Comparison of ENCODE assay signal across 18 cellular contexts in the genomic region with DNA sequence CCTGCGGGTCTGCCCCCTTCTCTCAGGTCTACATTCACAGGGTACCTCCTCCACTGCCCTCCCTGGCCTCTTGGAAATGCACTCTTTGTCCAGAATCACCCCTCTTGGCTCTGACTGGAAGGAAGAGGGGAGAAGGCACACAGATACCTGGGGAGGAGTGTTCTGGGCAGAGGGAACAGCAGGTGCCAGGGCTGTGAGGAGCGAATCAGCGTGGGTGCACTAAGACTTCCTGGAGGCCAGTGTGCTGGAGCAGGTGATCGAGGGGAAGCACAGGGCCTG. TPM values are rescaled to one million over a fixed set of nuclear protein-coding genes. Genes with fewer than 3 reads are reported as not detected.
DNase-seq lines count a peak whose midpoint lies in the region; ATAC-seq, FAIRE-seq and TF ChIP-seq lines count a peak whose summit lies in the region.
"Had no signal": no experiment of that assay in that cellular context is flagged by ENCODE, and none has a peak within 500 bp of the region (broad histone marks: within the 10 kb centered on the region; RNA-seq: fewer than 3 reads in every experiment).

No MANE protein-coding gene starts in this region.

- H2BK12ac ChIP-seq in H1 (ENCODE audit: low read depth, low read length) = 0 out of 2 replicates have a peak overlapping the region, but pooled peaks have one; percentile 60
- no peak overlapping the region for H2BK12ac ChIP-seq in trophoblast cell (ENCODE audit: low read length)

- WGBS in H1 (ENCODE audit: extremely low coverage in 1 of 2, insufficient coverage in 1 of 2, insufficient read length in 1 of 2, insufficient replicate concordance in 2 of 2, low coverage in 1 of 2, low lambda C conversion rate in 2 of 2, missing lambda C conversion rate in 1 of 2), 2 experiments = 94% methylated on average over 4 of the region's 4 CpGs; no CpG with 5 or more reads in 1 of the 2 experiments
- WGBS in trophoblast cell (ENCODE audit: extremely low coverage, insufficient coverage, insufficient read length) = no CpG with 5 or more reads among the region's 4 CpGs

- H3K4me3 ChIP-seq in HL-60 (replicated peaks; ENCODE audit: insufficient read depth, low read length) (no peak overlapping the region), H1 (ENCODE audit: extremely low read depth in 1 of 4, insufficient read depth in 2 of 4, low read depth in 3 of 4, low read length in 4 of 4) (no peak overlapping the region), trophoblast cell (ENCODE audit: low read depth, low read length) (no peak overlapping the region)
- H3K4me3 ChIP-seq: PC-9, SJSA1 had no signal

- no peak overlapping the region for H3K4ac ChIP-seq in H1 (replicated peaks; ENCODE audit: insufficient read length, low read depth, low read length)
- no peak overlapping the region for H3K4ac ChIP-seq in trophoblast cell (ENCODE audit: low read depth, low read length)

- H3K36me3 Mint-ChIP-seq in CD14-positive monocyte = no peaks in the 10 kb centered on the region
- H3K36me3 Mint-ChIP-seq: CD8-positive, alpha-beta memory T cell had no signal

- intact Hi-C loops in CD14-positive monocyte (cut with micrococcal nuclease) = no loop called here

- H3K79me2 ChIP-seq in H1 (ENCODE audit: control insufficient read depth in 1 of 2, insufficient read depth in 2 of 2, low read length in 2 of 2) (no peaks in the 10 kb centered on the region), trophoblast cell (ENCODE audit: control insufficient read depth, insufficient read depth, low read length, poor library complexity) (no peaks in the 10 kb centered on the region)

- TF ChIP-seq POLR2A in H1 (IDR thresholded peaks at IDR 0.05; ENCODE audit: control extremely low read depth in 1 of 2, low read depth in 2 of 2, low read length in 2 of 2) = no peak

- H2BK15ac ChIP-seq in H1 (ENCODE audit: low read length) = 0 out of 2 replicates have a peak overlapping the region, but pooled peaks have one; percentile 61

- peaks cover 0 to 4% (median 0%) of the 10 kb centered on the region in 4 experiments; a peak in 2 of 7 replicates for H3K4me1 ChIP-seq in H1 (replicated peaks in 1 of 4; ENCODE audit: control insufficient read depth in 3 of 4, insufficient read depth in 4 of 4, low read length in 3 of 4)
- H3K4me1 ChIP-seq in trophoblast cell (ENCODE audit: control insufficient read depth in 1 of 2, insufficient read depth in 2 of 2, low read length in 2 of 2) = no peaks in the 10 kb centered on the region
- H3K4me1 ChIP-seq: SJSA1 had no signal

- H3K27me3 Mint-ChIP-seq in CD14-positive monocyte (ENCODE audit: low read depth in 3 of 3) = peaks cover 4 to 7% (median 4%) of the 10 kb centered on the region in 3 donors

- H2BK20ac ChIP-seq in H1 (ENCODE audit: low read length) = no peak overlapping the region

- POLR2A ChIA-PET in H1 (lab: Charles Lee; ENCODE audit: partially characterized antibody) (interaction anchor here (1.6 kb wide), 1 partner anchor 19 kb away, joined by 5 read pairs; no protein-coding TSS in a partner anchor), RWPE1 (lab: Yijun Ruan, JAX; ENCODE audit: low non-redundant PET) (no interaction called here)

- H3K4me1 Mint-ChIP-seq in CD14-positive monocyte = peaks cover 29% of the 10 kb centered on the region

- TF ChIP-seq EP300 in H1 (IDR thresholded peaks at IDR 0.05; ENCODE audit: borderline replicate concordance in 1 of 2, low read depth in 2 of 2, low read length in 2 of 2) = peak in 1 of 2 experiments; percentile 28; a peak in 1 of 3 replicates

- 0 out of 2 replicates have a peak overlapping the region, but pooled peaks have one; percentile 52 for H2AFZ ChIP-seq in H1 (ENCODE audit: low read length)
- no peak overlapping the region for H2AFZ ChIP-seq in trophoblast cell (ENCODE audit: insufficient read depth, low read length, poor library complexity)
- H2AFZ ChIP-seq: PC-9 had no signal

- TF ChIP-seq RAD21 in H1 (IDR thresholded peaks at IDR 0.05 in 1 of 2, conservative IDR thresholded peaks at IDR 0.05 in 1 of 2; ENCODE audit: low read depth in 2 of 2, low read length in 2 of 2) = no peak

- H3K23ac ChIP-seq in H1 (ENCODE audit: insufficient read length) (no peak overlapping the region), trophoblast cell (ENCODE audit: low read length) (peak overlapping the region; percentile 53)

- peaks cover 0 to 5% (median 0%) of the 10 kb centered on the region in 7 donors for H3K9me3 Mint-ChIP-seq in CD14-positive monocyte

- H3K23me2 ChIP-seq in H1 (ENCODE audit: low read depth, low read length) = no peaks in the 10 kb centered on the region

- no peak overlapping the region for H4K91ac ChIP-seq in H1 (replicated peaks; ENCODE audit: insufficient read length, low read length)
- no peak overlapping the region for H4K91ac ChIP-seq in trophoblast cell (ENCODE audit: low read depth, low read length)

- CTCF ChIA-PET in H1 (lab: Charles Lee; ENCODE audit: partially characterized antibody) = interaction anchor here (8.4 kb wide), 1 partner anchor 75 kb away, joined by 63 read pairs; no protein-coding TSS in a partner anchor
- CTCF ChIA-PET in RWPE1 (lab: Yijun Ruan, JAX) = interaction anchor here (0.6 kb wide), 1 partner anchor 11 kb away, joined by 3 read pairs; no protein-coding TSS in a partner anchor

- H2BK120ac ChIP-seq in H1 (replicated peaks; ENCODE audit: low read depth, low read length) (no peak overlapping the region), trophoblast cell (ENCODE audit: insufficient read depth, low read length, poor library complexity) (no peak overlapping the region)

- H3K27ac Mint-ChIP-seq in CD14-positive monocyte = peak overlapping the region; percentile 94 to 97 (median 96)

- no peak overlapping the region for H3K4me3 Mint-ChIP-seq in CD14-positive monocyte
- H3K4me3 Mint-ChIP-seq: CD8-positive, alpha-beta memory T cell had no signal

- H2BK5ac ChIP-seq in H1 (ENCODE audit: low read depth, low read length) = no peak overlapping the region
- no peak overlapping the region for H2BK5ac ChIP-seq in trophoblast cell (ENCODE audit: low read depth, low read length, poor library complexity)

- H3K9me3 ChIP-seq in H1 (ENCODE audit: insufficient read depth in 2 of 2, low read depth in 1 of 2, low read length in 1 of 2) (no peaks in the 10 kb centered on the region), trophoblast cell (ENCODE audit: insufficient read depth, low read depth, low read length) (no peaks in the 10 kb centered on the region)
- H3K9me3 ChIP-seq: SJSA1 had no signal

- H4K5ac ChIP-seq in H1 (ENCODE audit: insufficient read length, low read depth, low read length) = no peak overlapping the region

- DNase-seq in CD14-positive monocyte (ENCODE audit: low spot score) = no peak
- no peak for DNase-seq in HL-60 (ENCODE audit: low read depth in 1 of 2, low spot score in 1 of 2)
- DNase-seq in H1 (ENCODE audit: low read depth in 1 of 2, low spot score in 2 of 2) = no peak
- no peak for DNase-seq in trophoblast cell
- DNase-seq in NCI-H524 treated with DMSO at 0.1 percent for 48 hours (lab: John Stamatoyannopoulos, UW) = no peak
- no peak for DNase-seq in putamen (ENCODE audit: low spot score)
- DNase-seq in RWPE1 (ENCODE audit: low spot score) = no peak
- DNase-seq: CD8-positive, alpha-beta memory T cell; DMS53; EL; NCI-H1694 treated with DMSO at 0.1 percent for 48 hours; NCI-H510A; NCI-H774; PC-9 had no signal

- H4K12ac ChIP-seq in trophoblast cell (ENCODE audit: low read depth, low read length) = no peak overlapping the region

- H3K4me2 ChIP-seq in H1 (ENCODE audit: insufficient read depth in 1 of 2, low read depth in 2 of 2, low read length in 2 of 2) (no peak overlapping the region), trophoblast cell (ENCODE audit: low read length) (no peak overlapping the region)
- H3K4me2 ChIP-seq: PC-9 had no signal

- no peak overlapping the region for H2AK5ac ChIP-seq in H1 (ENCODE audit: low read depth, low read length)
- no peak overlapping the region for H2AK5ac ChIP-seq in trophoblast cell (ENCODE audit: low read length)

- H3K9ac ChIP-seq in H1 (replicated peaks in 1 of 4; ENCODE audit: extremely low read depth in 1 of 4, low read depth in 3 of 4, low read length in 3 of 4) (no peak overlapping the region), trophoblast cell (ENCODE audit: low read length) (no peak overlapping the region)

- H3K27me3 ChIP-seq in HL-60 (ENCODE audit: insufficient read depth, poor library complexity, severe bottlenecking) (no peaks in the 10 kb centered on the region), H1 (replicated peaks in 1 of 4; ENCODE audit: control insufficient read depth in 3 of 4, extremely low read depth in 1 of 4, insufficient read depth in 3 of 4, low read length in 3 of 4) (no peaks in the 10 kb centered on the region), trophoblast cell (ENCODE audit: insufficient read depth, low read length) (no peaks in the 10 kb centered on the region)
- H3K27me3 ChIP-seq: SJSA1 had no signal

- H3K36me3 ChIP-seq in H1 (ENCODE audit: control insufficient read depth in 2 of 4, insufficient read depth in 4 of 4, low read length in 3 of 4) (no peaks in the 10 kb centered on the region), trophoblast cell (ENCODE audit: control insufficient read depth in 1 of 2, insufficient read depth in 2 of 2, low read length in 2 of 2) (no peaks in the 10 kb centered on the region)
- H3K36me3 ChIP-seq: SJSA1 had no signal

- H3K56ac ChIP-seq in H1 (replicated peaks; ENCODE audit: insufficient read length, low read depth, low read length) = no peak overlapping the region

- H4K20me1 ChIP-seq in H1 (replicated peaks in 1 of 2; ENCODE audit: control insufficient read depth in 1 of 2, insufficient read depth in 2 of 2, low read length in 2 of 2) = no peaks in the 10 kb centered on the region

- H3K79me1 ChIP-seq in H1 (ENCODE audit: low read depth, low read length) (no peaks in the 10 kb centered on the region), trophoblast cell (ENCODE audit: low read length) (no peaks in the 10 kb centered on the region)

- FAIRE-seq in H1 (lab: Jason Lieb, UNC) = no peak
- FAIRE-seq: A204.1 had no signal

- H3K14ac ChIP-seq in H1 (ENCODE audit: insufficient read length) (no peak overlapping the region), trophoblast cell (ENCODE audit: low read length) (no peak overlapping the region)

- no peak for ATAC-seq in GM18867 (IDR thresholded peaks at IDR 0.05; ENCODE audit: unreplicated experiment)
- ATAC-seq: HCT116 had no signal

- H4K8ac ChIP-seq in H1 (ENCODE audit: extremely low read depth, insufficient read depth, low read length) (no peak overlapping the region), trophoblast cell (ENCODE audit: low read depth, low read length) (no peak overlapping the region)

- no peak overlapping the region for H3K18ac ChIP-seq in H1 (ENCODE audit: extremely low read depth, low read length)
- H3K18ac ChIP-seq in trophoblast cell (ENCODE audit: low read length) = no peak overlapping the region

- TF ChIP-seq CTCF in CD14-positive monocyte (IDR thresholded peaks at IDR 0.05) = no peak
- TF ChIP-seq CTCF in HL-60 (IDR thresholded peaks at IDR 0.05; ENCODE audit: insufficient read depth, low read length) = no peak
- no peak for TF ChIP-seq CTCF in H1 (IDR thresholded peaks at IDR 0.05; ENCODE audit: control extremely low read depth in 1 of 3, insufficient read depth in 1 of 3, low read depth in 1 of 3, low read length in 3 of 3)
- TF ChIP-seq CTCF in RWPE1 (conservative IDR thresholded peaks at IDR 0.05; ENCODE audit: low read depth) = no peak

- peak overlapping the region; percentile 42 for H3K27ac ChIP-seq in HL-60 (replicated peaks)
- H3K27ac ChIP-seq in H1 (ENCODE audit: low read depth, low read length) = no peak overlapping the region
- no peak overlapping the region for H3K27ac ChIP-seq in trophoblast cell (ENCODE audit: low read depth, low read length)
- no peak overlapping the region for H3K27ac ChIP-seq in RWPE1
- H3K27ac ChIP-seq: PC-9, SJSA1 had no signal

RNA-seq across cellular contexts. Expression of a gene that starts 8.3 kb away (rescaled TPM):
- polyA plus RNA-seq in CD14-positive monocyte (10 to 100 TPM; 12.0 to 17.3 TPM), H1 (2011; rRNA removed) (5.8 and 6.5 TPM in 2 replicates)
- 10.0 and 12.1 TPM in 2 replicates for total RNA-seq in H1 (2021; fragmentation: NEBNext Ultra II Directional; extraction: Animal tissue kit (Norgen Biotek cat#: 25700))
- polyA plus RNA-seq in H1 (2011; cell fraction: cytosol; rRNA removed) = 6.7 TPM
- polyA plus RNA-seq in H1 (2011; cell fraction: nucleus; rRNA removed) = 11.0 TPM
- 6.8 to 8.1 TPM (median 7.6 TPM) in 4 replicates for polyA plus RNA-seq in H1 (2012, experiment 1 of 2)
- 3.8 TPM for polyA plus RNA-seq in H1 (2012, experiment 2 of 2)
- polyA plus RNA-seq in H1 (2013, experiment 1 of 2) = 4.9 TPM
- polyA plus RNA-seq in H1 (2013, experiment 2 of 2) = 5.2 TPM
- polyA minus RNA-seq in H1 (2011; rRNA and poly(A)+ RNA removed) = 14.0 and 19.4 TPM in 2 replicates
- polyA minus RNA-seq in H1 (2011; cell fraction: cytosol; rRNA and poly(A)+ RNA removed) = 4.9 TPM
- polyA minus RNA-seq in H1 (2011; cell fraction: nucleus; rRNA and poly(A)+ RNA removed) = 10.2 TPM
- polyA plus RNA-seq in trophoblast cell (2013) = 7.5 and 8.6 TPM in 2 replicates
